ENCODE assay signal across 25 cellular contexts in the genomic region with DNA sequence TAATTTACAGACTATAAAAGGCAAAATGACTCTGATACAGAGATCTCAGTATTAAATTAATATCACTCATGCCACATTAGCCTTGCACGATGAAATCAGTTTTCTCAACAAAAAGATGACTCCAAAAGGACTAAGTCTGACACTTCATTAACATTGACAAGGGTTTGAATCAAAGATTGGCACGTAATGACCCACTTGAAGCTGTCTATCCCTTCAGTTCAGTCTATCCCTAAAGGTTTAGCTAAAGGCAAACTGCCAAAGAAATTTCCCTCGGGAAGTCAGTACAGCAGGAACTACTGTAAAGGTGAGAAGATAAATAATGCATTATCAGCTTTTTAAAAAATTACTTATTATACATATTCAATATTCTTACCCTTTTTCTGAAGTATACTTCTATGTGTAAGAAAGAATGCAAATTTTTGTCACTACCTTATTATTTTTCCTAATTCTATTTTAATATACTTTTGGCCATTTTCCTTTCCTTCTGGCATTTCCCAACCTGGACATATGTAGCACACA.
DNase-seq lines count a peak whose midpoint lies in the region; ATAC-seq, FAIRE-seq and TF ChIP-seq lines count a peak whose summit lies in the region.
"Had no signal": no experiment of that assay in that cellular context is flagged by ENCODE, and none has a peak within 500 bp of the region (broad histone marks: within the 10 kb centered on the region; RNA-seq: fewer than 3 reads in every experiment).

No MANE protein-coding gene starts in this region.

- FAIRE-seq in RCC 7860 (lab: Jason Lieb, UNC), result no peak
- FAIRE-seq: GM12892, GM18507 had no signal

- DNase-seq in NCI-H2171 treated with DMSO at 0.1 percent for 48 hours (lab: John Stamatoyannopoulos, UW), result peak; percentile 34
- no peak for DNase-seq in NCI-H2171 (lab: John Stamatoyannopoulos, UW)
- DNase-seq in NCI-H1092 treated with DMSO at 0.1 percent for 48 hours (lab: John Stamatoyannopoulos, UW), result peak; percentile 72
- DNase-seq in NCI-H69 (lab: John Stamatoyannopoulos, UW), result peak; percentile 91
- DNase-seq in cerebellar cortex (ENCODE audit: low spot score), result peak; percentile 37
- no peak for DNase-seq in upper lobe of right lung
- DNase-seq in RCC 7860 (ENCODE audit: low spot score), result no peak
- DNase-seq: 8988T; BE2C; Caco-2; CD4-positive, CD25-positive, alpha-beta regulatory T cell; DMS53; EL; HCEC 1CT; KBM-7; NCI-H1417 treated with DMSO at 0.1 percent for 48 hours; NCI-H2029 treated with DMSO at 0.1 percent for 48 hours; NCI-H526 treated with DMSO at 0.1 percent for 48 hours; OCI-M1; SHP77 had no signal

- no peaks in the 10 kb centered on the region for H3K4me1 ChIP-seq in upper lobe of right lung
- H3K4me1 ChIP-seq: BE2C, Caco-2 had no signal

- H3K4me3 ChIP-seq in upper lobe of right lung, result no peak overlapping the region
- H3K4me3 ChIP-seq: GM23338 had no signal

- H3K9me3 ChIP-seq in upper lobe of right lung, result no peaks in the 10 kb centered on the region
- H3K9me3 ChIP-seq: BE2C, Caco-2 had no signal

- H3K27me3 ChIP-seq in upper lobe of right lung, result no peaks in the 10 kb centered on the region
- H3K27me3 ChIP-seq: BE2C had no signal

- no peak for TF ChIP-seq CTCF in upper lobe of right lung (IDR thresholded peaks at IDR 0.05)

- no peak overlapping the region for H3K27ac ChIP-seq in upper lobe of right lung

- H3K36me3 ChIP-seq in upper lobe of right lung, result no peaks in the 10 kb centered on the region
- H3K36me3 ChIP-seq: BE2C had no signal

- ATAC-seq in upper lobe of right lung, result no peak
- no peak for ATAC-seq in HG02798 (IDR thresholded peaks at IDR 0.05; ENCODE audit: poor library complexity, unreplicated experiment)
- ATAC-seq: GM23338, SK-N-SH treated with all-trans-retinoic acid at 6 μM for 48 hours had no signal

- intact Hi-C loops in upper lobe of right lung (cut with DNase I), result no loop called here

Comparison
In these comparisons a context has a peak if more than half of its experiments do, and no peak if none do; other contexts are left out.
1. DNase-seq: peak in NCI-H2171 treated with DMSO at 0.1 percent for 48 hours (single experiment), NCI-H1092 treated with DMSO at 0.1 percent for 48 hours (single experiment), NCI-H69 (single experiment) and cerebellar cortex (single experiment); none in NCI-H2171 (single experiment), upper lobe of right lung (single experiment) and RCC 7860 (single experiment).